In genomic region chr20:43444107-43444506, GRCh38 we compare ENCODE assay signal across 17 cellular contexts.
"Had no signal": no experiment of that assay in that cellular context is flagged by ENCODE, and none has a peak within 500 bp of the region (broad histone marks: within the 10 kb centered on the region; RNA-seq: fewer than 3 reads in every experiment).

No MANE protein-coding gene starts in this region.

- H3K27ac ChIP-seq: cardiac muscle cell, ovary, right lobe of liver, suprapubic skin had no signal

- H3K27me3 ChIP-seq: cardiac muscle cell, ovary, right lobe of liver had no signal

- H3K9me3 Mint-ChIP-seq: activated naive CD4-positive, alpha-beta T cell treated with anti-CD3 and anti-CD28 coated beads, Interleukin-2, amount 50 U/mL, for 72 hours; endodermal cell had no signal

- H3K36me3 ChIP-seq: cardiac muscle cell, ovary, right lobe of liver, suprapubic skin had no signal

- H3K4me1 ChIP-seq: right lobe of liver, suprapubic skin had no signal

- H3K27ac Mint-ChIP-seq: activated B cell treated with CpG ODN at 0.5 μM for 24 hours; activated naive CD4-positive, alpha-beta T cell treated with anti-CD3 and anti-CD28 coated beads, Interleukin-2, amount 50 U/mL, for 72 hours; activated T-cell treated with anti-CD3 and anti-CD28 coated beads, Interleukin-2, amount 50 U/mL, for 72 hours; endodermal cell had no signal

- H3K9me3 ChIP-seq: ovary, right lobe of liver, suprapubic skin had no signal

- DNase-seq: activated B cell treated with CpG ODN at 0.5 μM for 24 hours; activated CD4-positive, alpha-beta T cell treated with anti-CD3 and anti-CD28 coated beads for 48 hours; activated CD8-positive, alpha-beta memory T cell treated with anti-CD3 and anti-CD28 coated beads, Interleukin-2, amount 50 U/mL, for 48 hours; activated gamma-delta T cell; activated T-cell treated with anti-CD3 and anti-CD28 coated beads, Interleukin-2, amount 50 U/mL, for 72 hours; midbrain; ovary; stimulated activated CD4-positive, alpha-beta T cell treated with anti-CD3 and anti-CD28 coated beads, Interleukin-4, amount 100 ng/mL, for 4 hours; stimulated activated CD8-positive, alpha-beta memory T cell treated with anti-CD3 and anti-CD28 coated beads, Interleukin-4, amount 100 ng/mL, for 48 hours; stimulated activated naive CD8-positive, alpha-beta T cell treated with anti-CD3 and anti-CD28 coated beads, Interleukin-15, Interleukin-2, amounts not matched to agents 100 U/mL and 50 U/mL, for 24 hours; trophoblast cell had no signal

- H3K4me3 Mint-ChIP-seq: activated B cell treated with CpG ODN at 0.5 μM for 24 hours; activated T-cell treated with anti-CD3 and anti-CD28 coated beads, Interleukin-2, amount 50 U/mL, for 72 hours; endodermal cell had no signal

- H3K4me3 ChIP-seq: cardiac muscle cell, ovary, right lobe of liver, smooth muscle cell, suprapubic skin had no signal

- ATAC-seq: right lobe of liver; stimulated activated naive CD8-positive, alpha-beta T cell treated with anti-CD3 and anti-CD28 coated beads, Interleukin-15, Interleukin-2, amounts not matched to agents 100 U/mL and 50 U/mL, for 24 hours had no signal

- H3K36me3 Mint-ChIP-seq: activated naive CD4-positive, alpha-beta T cell treated with anti-CD3 and anti-CD28 coated beads, Interleukin-2, amount 50 U/mL, for 72 hours had no signal
